8 cellular contexts compared by ENCODE assay signal in genomic region chr1:234676103-234676594, GRCh38.
DNase-seq lines count a peak whose midpoint lies in the region; ATAC-seq, FAIRE-seq and TF ChIP-seq lines count a peak whose summit lies in the region.

No MANE protein-coding gene starts in this region.

- ATAC-seq in A549, result peak; percentile 96 to 100
- ATAC-seq in GM18517 (IDR thresholded peaks at IDR 0.05; ENCODE audit: unreplicated experiment), result peak; percentile 69
- ATAC-seq in HG03439 (IDR thresholded peaks at IDR 0.05; ENCODE audit: unreplicated experiment), result peak; percentile 73
- peak; percentile 72 to 95 for ATAC-seq in naive thymus-derived CD8-positive, alpha-beta T cell

- H3K4me2 ChIP-seq in A549, result peak overlapping the region; percentile 84

- POLR2A ChIA-PET in A549 (lab: Yijun Ruan, JAX), result no interaction called here
- POLR2A ChIA-PET in naive thymus-derived CD8-positive, alpha-beta T cell (lab: Charles Lee), result interaction anchor here (1.3 kb wide), 1 partner anchor 48 kb away, joined by 4 read pairs; no protein-coding TSS in a partner anchor

- peak overlapping the region; percentile 38 for H3K4me3 ChIP-seq in A549
- H3K4me3 ChIP-seq in fibroblast of pulmonary artery (replicated peaks; ENCODE audit: low read depth, low read length), result peak overlapping the region; percentile 46

- no peak for TF ChIP-seq CTCF in A549 (IDR thresholded peaks at IDR 0.05)
- TF ChIP-seq CTCF in fibroblast of pulmonary artery (IDR thresholded peaks at IDR 0.05; ENCODE audit: low read length, missing control alignments), result no peak

- H3K9me3 ChIP-seq in A549, result no peaks in the 10 kb centered on the region

- peak overlapping the region; percentile 62 to 81 for H3K27ac ChIP-seq in A549

- DNase-seq in A549 (ENCODE audit: low read depth in 1 of 2, low spot score in 1 of 2), result peak; percentile 65 to 86
- DNase-seq in OCI-M1 (lab: John Stamatoyannopoulos, UW), result peak; percentile 90
- DNase-seq in activated T-cell treated with anti-CD3 and anti-CD28 coated beads, Interleukin-2, amount 50 U/mL, for 48 hours, result peak; percentile 68 to 73
- DNase-seq in fibroblast of pulmonary artery (ENCODE audit: low read depth), result peak; percentile 83
- DNase-seq in naive thymus-derived CD8-positive, alpha-beta T cell, result peak; percentile 20 to 78 (median 48)
- peak in 5 of 6 experiments; percentile 9 to 49 (median 30) for DNase-seq in stimulated activated naive CD4-positive, alpha-beta T cell (lab: John Stamatoyannopoulos, UW)

- no peak for TF ChIP-seq RAD21 in A549 (conservative IDR thresholded peaks at IDR 0.05 in 1 of 2, IDR thresholded peaks at IDR 0.05 in 1 of 2)

- TF ChIP-seq POLR2A in A549 (IDR thresholded peaks at IDR 0.05; ENCODE audit: low read length), result no peak

- H3K4me1 ChIP-seq in A549, result 0 out of 3 replicates have a peak, but pooled peaks cover 4% of the 10 kb centered on the region

- peak overlapping the region; percentile 70 to 90 (median 84) for H3K4me3 Mint-ChIP-seq in naive thymus-derived CD8-positive, alpha-beta T cell

- H3K27ac Mint-ChIP-seq in naive thymus-derived CD8-positive, alpha-beta T cell, result peak overlapping the region; percentile 33 to 91 (median 76)

- 12% methylated on average over 13 of the region's 13 CpGs for WGBS in A549 (ENCODE audit: missing lambda C conversion rate)

- no peaks in the 10 kb centered on the region for H3K27me3 Mint-ChIP-seq in naive thymus-derived CD8-positive, alpha-beta T cell

- CTCF ChIA-PET in A549 (lab: Yijun Ruan, JAX), result no interaction called here

- no peaks in the 10 kb centered on the region for H3K36me3 Mint-ChIP-seq in naive thymus-derived CD8-positive, alpha-beta T cell

- H3K9me3 Mint-ChIP-seq in naive thymus-derived CD8-positive, alpha-beta T cell, result no peaks in the 10 kb centered on the region

- peaks cover 3 to 11% (median 10%) of the 10 kb centered on the region in 4 donors for H3K4me1 Mint-ChIP-seq in naive thymus-derived CD8-positive, alpha-beta T cell

- peak; percentile 18 for FAIRE-seq in A549 (lab: Jason Lieb, UNC)

- TF ChIP-seq EP300 in A549 (IDR thresholded peaks at IDR 0.05), result no peak

TF ChIP-seq in A549, 52 proteins besides CTCF, POLR2A, EP300 and RAD21:
- TF ChIP-seq KDM1A (IDR thresholded peaks at IDR 0.05; ENCODE audit: low read depth), result no peak
- no peak for TF ChIP-seq BHLHE40 (IDR thresholded peaks at IDR 0.05; ENCODE audit: low read depth, low read length)
- no peak for TF ChIP-seq NPAS2 (CRISPR knock-in tag; IDR thresholded peaks at IDR 0.05; ENCODE audit: borderline replicate concordance)
- TF ChIP-seq PBX3 (IDR thresholded peaks at IDR 0.05), result no peak
- TF ChIP-seq SREBF2 (IDR thresholded peaks at IDR 0.05), result no peak
- no peak for TF ChIP-seq SMC3 (IDR thresholded peaks at IDR 0.05)
- no peak for TF ChIP-seq CBX8 (IDR thresholded peaks at IDR 0.05)
- no peak for TF ChIP-seq ZFP36 (IDR thresholded peaks at IDR 0.05; ENCODE audit: borderline replicate concordance, partially characterized antibody)
- no peak for TF ChIP-seq RNF2 (IDR thresholded peaks at IDR 0.05; ENCODE audit: borderline replicate concordance, low read depth)
- TF ChIP-seq ZC3H11A (IDR thresholded peaks at IDR 0.05), result no peak

Comparison
In these comparisons a context has a peak if more than half of its experiments do, and no peak if none do; other contexts are left out.
1. Peak in every context shown above with its lines: DNase-seq, ATAC-seq, H3K4me3 ChIP-seq and H3K27ac ChIP-seq.
2. DNase-seq: peak in every context shown above with its lines; median percentile 90 in OCI-M1; 83 in fibroblast of pulmonary artery; 76 in A549; 70 in activated T-cell treated with anti-CD3 and anti-CD28 coated beads, Interleukin-2, amount 50 U/mL, for 48 hours; 48 in naive thymus-derived CD8-positive, alpha-beta T cell; 30 in stimulated activated naive CD4-positive, alpha-beta T cell.